Comparison of ENCODE assay signal across 8 cellular contexts in genomic region chr11:60762851-60763691, GRCh38. TPM values are rescaled to one million over a fixed set of nuclear protein-coding genes. Genes with fewer than 3 reads are reported as not detected.
A peak's percentile ranks its signal among the peaks of the same experiment; 100 is the strongest.
DNase-seq lines count a peak whose midpoint lies in the region; ATAC-seq and TF ChIP-seq lines count a peak whose summit lies in the region.

No MANE protein-coding gene starts in this region.

- peak; percentile 45 for ATAC-seq in activated CD4-positive, alpha-beta T cell treated with anti-CD3 and anti-CD28 coated beads for 36 hours
- ATAC-seq in GM23338, result peak; percentile 60

- no peaks in the 10 kb centered on the region for H3F3A ChIP-seq in GM23338 (replicated peaks; ENCODE audit: low read depth)

- peak; percentile 42 to 58 for TF ChIP-seq CTCF in GM23338 (conservative IDR thresholded peaks at IDR 0.05; ENCODE audit: low read depth in 2 of 2)
- TF ChIP-seq CTCF in epithelial cell of proximal tubule (conservative IDR thresholded peaks at IDR 0.05; ENCODE audit: low read depth, low read length), result peak; percentile 42

- no peaks in the 10 kb centered on the region for H4K20me1 ChIP-seq in GM23338 (replicated peaks; ENCODE audit: insufficient read depth)

- H3K79me2 ChIP-seq in GM23338 (replicated peaks; ENCODE audit: insufficient read depth), result no peaks in the 10 kb centered on the region

- H2AFZ ChIP-seq in GM23338, result no peak overlapping the region

- H3K9me3 Mint-ChIP-seq in activated CD4-positive, alpha-beta T cell treated with anti-CD3 and anti-CD28 coated beads for 36 hours (ENCODE audit: low read depth), result no peaks in the 10 kb centered on the region
- no peaks in the 10 kb centered on the region for H3K9me3 Mint-ChIP-seq in activated CD4-positive, alpha-beta T cell treated with anti-CD3 and anti-CD28 coated beads, Interleukin-2, amount 10 ng/mL, durations not matched to agents 24 days and 14 days
- peaks cover 7% of the 10 kb centered on the region; the same call in 2 of the 3 replicates for H3K9me3 Mint-ChIP-seq in GM23338
- H3K9me3 Mint-ChIP-seq in activated T-helper 2 cell treated with anti-CD3 and anti-CD28 coated beads, Interferon-gamma antibody, Interleukin-2, Interleukin-4, amounts not matched to agents 10 μg/mL and 5 μg/mL and 100 μg/mL, durations not matched to agents 14 hours and 24 hours and 36 hours, result no peaks in the 10 kb centered on the region

- no peaks in the 10 kb centered on the region for H3K36me3 ChIP-seq in GM23338 (ENCODE audit: insufficient read depth)
- no peaks in the 10 kb centered on the region for H3K36me3 ChIP-seq in MG63

- no peaks in the 10 kb centered on the region for H3K9me3 ChIP-seq in MG63

- H3K9me2 ChIP-seq in GM23338 (ENCODE audit: insufficient read depth), result no peaks in the 10 kb centered on the region

- peaks cover 29% of the 10 kb centered on the region for H3K27me3 Mint-ChIP-seq in activated CD4-positive, alpha-beta T cell treated with anti-CD3 and anti-CD28 coated beads for 36 hours
- H3K27me3 Mint-ChIP-seq in activated CD4-positive, alpha-beta T cell treated with anti-CD3 and anti-CD28 coated beads, Interleukin-2, amount 10 ng/mL, durations not matched to agents 24 days and 14 days, result peaks cover 31% of the 10 kb centered on the region
- peaks cover 5% of the 10 kb centered on the region for H3K27me3 Mint-ChIP-seq in GM23338 (ENCODE audit: insufficient read depth, low read depth, poor library complexity)
- H3K27me3 Mint-ChIP-seq in activated T-helper 2 cell treated with anti-CD3 and anti-CD28 coated beads, Interferon-gamma antibody, Interleukin-2, Interleukin-4, amounts not matched to agents 10 μg/mL and 5 μg/mL and 100 μg/mL, durations not matched to agents 14 hours and 24 hours and 36 hours (ENCODE audit: low read depth), result peaks cover 27% of the 10 kb centered on the region

- no peak for DNase-seq in activated CD4-positive, alpha-beta T cell treated with anti-CD3 and anti-CD28 coated beads for 36 hours
- DNase-seq in activated CD4-positive, alpha-beta T cell treated with anti-CD3 and anti-CD28 coated beads, Interleukin-2, amount 10 ng/mL, durations not matched to agents 24 days and 14 days, result no peak
- DNase-seq in GM23338 (ENCODE audit: low spot score) (peak; percentile 84), M059J (ENCODE audit: low read depth) (peak; percentile 13), epithelial cell of proximal tubule (ENCODE audit: low read depth) (no peak), MG63 (no peak), UCSD-AML1 (lab: John Stamatoyannopoulos, UW; ENCODE audit: unreplicated experiment) (no peak)
- no peak for DNase-seq in activated T-helper 2 cell treated with anti-CD3 and anti-CD28 coated beads, Interferon-gamma antibody, Interleukin-2, Interleukin-4, amounts not matched to agents 10 μg/mL and 5 μg/mL and 100 μg/mL, durations not matched to agents 14 hours and 24 hours and 36 hours (ENCODE audit: low spot score)

- intact Hi-C loops in activated CD4-positive, alpha-beta T cell treated with anti-CD3 and anti-CD28 coated beads for 36 hours (cut with DNase I, micrococcal nuclease), result no loop called here
- intact Hi-C loops in activated CD4-positive, alpha-beta T cell treated with anti-CD3 and anti-CD28 coated beads, Interleukin-2, amount 10 ng/mL, durations not matched to agents 24 days and 14 days (cut with micrococcal nuclease), result no loop called here
- intact Hi-C loops in activated T-helper 2 cell treated with anti-CD3 and anti-CD28 coated beads, Interferon-gamma antibody, Interleukin-2, Interleukin-4, amounts not matched to agents 10 μg/mL and 5 μg/mL and 100 μg/mL, durations not matched to agents 14 hours and 24 hours and 36 hours (cut with micrococcal nuclease), result no loop called here

- peaks cover 8% of the 10 kb centered on the region for H3K4me1 Mint-ChIP-seq in activated CD4-positive, alpha-beta T cell treated with anti-CD3 and anti-CD28 coated beads for 36 hours
- peaks cover 5% of the 10 kb centered on the region for H3K4me1 Mint-ChIP-seq in activated CD4-positive, alpha-beta T cell treated with anti-CD3 and anti-CD28 coated beads, Interleukin-2, amount 10 ng/mL, durations not matched to agents 24 days and 14 days
- H3K4me1 Mint-ChIP-seq in GM23338, result peaks cover 6% of the 10 kb centered on the region; the same call in 2 of the 3 replicates
- peaks cover 12% of the 10 kb centered on the region for H3K4me1 Mint-ChIP-seq in activated T-helper 2 cell treated with anti-CD3 and anti-CD28 coated beads, Interferon-gamma antibody, Interleukin-2, Interleukin-4, amounts not matched to agents 10 μg/mL and 5 μg/mL and 100 μg/mL, durations not matched to agents 14 hours and 24 hours and 36 hours (ENCODE audit: low read depth)

- H3K4me3 Mint-ChIP-seq in activated CD4-positive, alpha-beta T cell treated with anti-CD3 and anti-CD28 coated beads for 36 hours, result no peak overlapping the region
- H3K4me3 Mint-ChIP-seq in activated CD4-positive, alpha-beta T cell treated with anti-CD3 and anti-CD28 coated beads, Interleukin-2, amount 10 ng/mL, durations not matched to agents 24 days and 14 days, result no peak overlapping the region
- H3K4me3 Mint-ChIP-seq in GM23338, result no peak overlapping the region
- no peak overlapping the region for H3K4me3 Mint-ChIP-seq in activated T-helper 2 cell treated with anti-CD3 and anti-CD28 coated beads, Interferon-gamma antibody, Interleukin-2, Interleukin-4, amounts not matched to agents 10 μg/mL and 5 μg/mL and 100 μg/mL, durations not matched to agents 14 hours and 24 hours and 36 hours (ENCODE audit: low read depth)

- H3K27ac ChIP-seq in GM23338 (ENCODE audit: low read depth), result no peak overlapping the region

- POLR2A ChIA-PET in activated CD4-positive, alpha-beta T cell treated with anti-CD3 and anti-CD28 coated beads for 36 hours (lab: Charles Lee), result no interaction called here

- H3K27ac Mint-ChIP-seq in activated CD4-positive, alpha-beta T cell treated with anti-CD3 and anti-CD28 coated beads for 36 hours, result no peak overlapping the region
- no peak overlapping the region for H3K27ac Mint-ChIP-seq in activated CD4-positive, alpha-beta T cell treated with anti-CD3 and anti-CD28 coated beads, Interleukin-2, amount 10 ng/mL, durations not matched to agents 24 days and 14 days
- H3K27ac Mint-ChIP-seq in GM23338, result no peak overlapping the region
- H3K27ac Mint-ChIP-seq in activated T-helper 2 cell treated with anti-CD3 and anti-CD28 coated beads, Interferon-gamma antibody, Interleukin-2, Interleukin-4, amounts not matched to agents 10 μg/mL and 5 μg/mL and 100 μg/mL, durations not matched to agents 14 hours and 24 hours and 36 hours, result no peak overlapping the region

- no peaks in the 10 kb centered on the region for H3K4me1 ChIP-seq in GM23338 (ENCODE audit: insufficient read depth)

- H3K4me2 ChIP-seq in GM23338, result no peak overlapping the region

- H3K4me3 ChIP-seq in GM23338 (no peak overlapping the region), epithelial cell of proximal tubule (ENCODE audit: low read depth, low read length) (no peak overlapping the region), MG63 (no peak overlapping the region)

- H3K27me3 ChIP-seq in GM23338 (ENCODE audit: insufficient read depth) (peaks cover 12% of the 10 kb centered on the region; the same call in 1 of the 2 replicates), MG63 (no peaks in the 10 kb centered on the region)

- CTCF ChIA-PET in activated CD4-positive, alpha-beta T cell treated with anti-CD3 and anti-CD28 coated beads for 36 hours (lab: Charles Lee), result interaction anchor here (0.7 to 8.6 kb wide), 14 partner anchors 8 to 491 kb away, joined by 3 to 105 read pairs (median 4); partner anchors contain the start of gene MS4A10

- H3K36me3 Mint-ChIP-seq in activated CD4-positive, alpha-beta T cell treated with anti-CD3 and anti-CD28 coated beads for 36 hours (ENCODE audit: low read depth), result no peaks in the 10 kb centered on the region
- H3K36me3 Mint-ChIP-seq in activated CD4-positive, alpha-beta T cell treated with anti-CD3 and anti-CD28 coated beads, Interleukin-2, amount 10 ng/mL, durations not matched to agents 24 days and 14 days (ENCODE audit: low read depth), result no peaks in the 10 kb centered on the region
- H3K36me3 Mint-ChIP-seq in GM23338 (ENCODE audit: low read depth), result no peaks in the 10 kb centered on the region; the same call in 2 of the 3 replicates
- no peaks in the 10 kb centered on the region for H3K36me3 Mint-ChIP-seq in activated T-helper 2 cell treated with anti-CD3 and anti-CD28 coated beads, Interferon-gamma antibody, Interleukin-2, Interleukin-4, amounts not matched to agents 10 μg/mL and 5 μg/mL and 100 μg/mL, durations not matched to agents 14 hours and 24 hours and 36 hours (ENCODE audit: low read depth)

RNA-seq across cellular contexts. Expression of gene MS4A15, which starts 6.4 kb away (rescaled TPM):
- total RNA-seq in activated CD4-positive, alpha-beta T cell treated with anti-CD3 and anti-CD28 coated beads for 36 hours, result not detected
- total RNA-seq in activated CD4-positive, alpha-beta T cell treated with anti-CD3 and anti-CD28 coated beads, Interleukin-2, amount 10 ng/mL, durations not matched to agents 24 days and 14 days, result not detected in 2 replicates
- total RNA-seq in GM23338 (2014; rRNA removed; shearing (Covaris generic)), result not detected in 2 replicates
- 0.14 and 0.44 TPM in 2 replicates for polyA plus RNA-seq in GM23338 (2016; fragmentation: Nextera tagmentation; extraction: Ambion mirVana)
- total RNA-seq in M059J (2014; rRNA removed; shearing (Covaris generic)), result not detected in 2 replicates
- not detected in 2 replicates for total RNA-seq in epithelial cell of proximal tubule
- not detected in 2 replicates for total RNA-seq in activated T-helper 2 cell treated with anti-CD3 and anti-CD28 coated beads, Interferon-gamma antibody, Interleukin-2, Interleukin-4, amounts not matched to agents 10 μg/mL and 5 μg/mL and 100 μg/mL, durations not matched to agents 14 hours and 24 hours and 36 hours
- total RNA-seq in MG63 (2014; rRNA removed; shearing (Covaris generic); ENCODE audit: low replicate concordance), result not detected in 2 replicates

RNA-seq across cellular contexts. Expression of gene MS4A10, which starts 22.1 kb away (rescaled TPM):
- not detected for total RNA-seq in activated CD4-positive, alpha-beta T cell treated with anti-CD3 and anti-CD28 coated beads for 36 hours
- total RNA-seq in activated CD4-positive, alpha-beta T cell treated with anti-CD3 and anti-CD28 coated beads, Interleukin-2, amount 10 ng/mL, durations not matched to agents 24 days and 14 days, result not detected in 2 replicates
- total RNA-seq in GM23338 (2014; rRNA removed; shearing (Covaris generic)), result not detected in 2 replicates
- polyA plus RNA-seq in GM23338 (2016; fragmentation: Nextera tagmentation; extraction: Ambion mirVana), result not detected in 2 replicates
- total RNA-seq in M059J (2014; rRNA removed; shearing (Covaris generic)), result not detected in 2 replicates
- not detected in 2 replicates for total RNA-seq in epithelial cell of proximal tubule
- not detected in 2 replicates for total RNA-seq in activated T-helper 2 cell treated with anti-CD3 and anti-CD28 coated beads, Interferon-gamma antibody, Interleukin-2, Interleukin-4, amounts not matched to agents 10 μg/mL and 5 μg/mL and 100 μg/mL, durations not matched to agents 14 hours and 24 hours and 36 hours
- total RNA-seq in MG63 (2014; rRNA removed; shearing (Covaris generic); ENCODE audit: low replicate concordance), result not detected in 2 replicates

RNA-seq across cellular contexts. Expression of gene MS4A18, which starts 38.6 kb away (rescaled TPM):
- total RNA-seq in activated CD4-positive, alpha-beta T cell treated with anti-CD3 and anti-CD28 coated beads for 36 hours, result not detected
- total RNA-seq in activated CD4-positive, alpha-beta T cell treated with anti-CD3 and anti-CD28 coated beads, Interleukin-2, amount 10 ng/mL, durations not matched to agents 24 days and 14 days, result not detected in 2 replicates
- not detected in 2 replicates for total RNA-seq in GM23338 (2014; rRNA removed; shearing (Covaris generic))
- polyA plus RNA-seq in GM23338 (2016; fragmentation: Nextera tagmentation; extraction: Ambion mirVana), result not detected in 2 replicates
- not detected in 2 replicates for total RNA-seq in M059J (2014; rRNA removed; shearing (Covaris generic))
- not detected in 2 replicates for total RNA-seq in epithelial cell of proximal tubule
- not detected in 2 replicates for total RNA-seq in activated T-helper 2 cell treated with anti-CD3 and anti-CD28 coated beads, Interferon-gamma antibody, Interleukin-2, Interleukin-4, amounts not matched to agents 10 μg/mL and 5 μg/mL and 100 μg/mL, durations not matched to agents 14 hours and 24 hours and 36 hours
- not detected in 2 replicates for total RNA-seq in MG63 (2014; rRNA removed; shearing (Covaris generic); ENCODE audit: low replicate concordance)

Comparison
In these comparisons a context has a peak if more than half of its experiments do, and no peak if none do; other contexts are left out.
1. DNase-seq: peak in GM23338 (single experiment) and M059J (single experiment); none in activated CD4-positive, alpha-beta T cell treated with anti-CD3 and anti-CD28 coated beads for 36 hours (single experiment), activated CD4-positive, alpha-beta T cell treated with anti-CD3 and anti-CD28 coated beads, Interleukin-2, amount 10 ng/mL, durations not matched to agents 24 days and 14 days (single experiment), epithelial cell of proximal tubule (single experiment), activated T-helper 2 cell treated with anti-CD3 and anti-CD28 coated beads, Interferon-gamma antibody, Interleukin-2, Interleukin-4, amounts not matched to agents 10 μg/mL and 5 μg/mL and 100 μg/mL, durations not matched to agents 14 hours and 24 hours and 36 hours (single experiment), MG63 (single experiment) and UCSD-AML1 (single experiment).